8 cellular contexts compared by ENCODE assay signal in genomic region chr2:8234253-8234652, GRCh38.
DNase-seq lines count a peak whose midpoint lies in the region; ATAC-seq and TF ChIP-seq lines count a peak whose summit lies in the region.

No MANE protein-coding gene starts in this region.

- no peak overlapping the region for H2AFZ ChIP-seq in SU-DHL-6 (ENCODE audit: low read depth, low read length, severe bottlenecking)
- H2AFZ ChIP-seq in GM23338: no peak overlapping the region

- H3K9me2 ChIP-seq in SU-DHL-6 (replicated peaks; ENCODE audit: insufficient read depth, low read length) (no peaks in the 10 kb centered on the region), GM23338 (ENCODE audit: insufficient read depth) (peaks cover 13% of the 10 kb centered on the region; the same call in 1 of the 2 replicates)

- H3K9ac ChIP-seq in SU-DHL-6 (ENCODE audit: low read length): peak overlapping the region; percentile 17

- no peaks in the 10 kb centered on the region for H3K27me3 ChIP-seq in SU-DHL-6 (ENCODE audit: low read length)
- no peaks in the 10 kb centered on the region for H3K27me3 ChIP-seq in GM23338 (ENCODE audit: insufficient read depth)

- ATAC-seq in GM21367 (IDR thresholded peaks at IDR 0.05; ENCODE audit: unreplicated experiment): peak; percentile 13
- peak; percentile 27 for ATAC-seq in HG03196 (IDR thresholded peaks at IDR 0.05; ENCODE audit: unreplicated experiment)
- ATAC-seq in GM23338: no peak

- H4K20me1 ChIP-seq in SU-DHL-6 (ENCODE audit: low read depth, low read length) (no peaks in the 10 kb centered on the region), GM23338 (replicated peaks; ENCODE audit: insufficient read depth) (no peaks in the 10 kb centered on the region)

- no peaks in the 10 kb centered on the region for H3K9me3 Mint-ChIP-seq in GM23338

- no peak overlapping the region for H3K27ac Mint-ChIP-seq in GM23338

- DNase-seq in GM23338 (ENCODE audit: low spot score) (no peak), midbrain (lab: John Stamatoyannopoulos, UW) (no peak), HUDEP-2 (lab: John Stamatoyannopoulos, UW; ENCODE audit: unreplicated experiment in 76 of 76) (no peak)
- no peak for DNase-seq in stimulated activated CD4-positive, alpha-beta T cell treated with anti-CD3 and anti-CD28 coated beads, Interleukin-15, amount 100 ng/mL, for 24 hours

- H3K27me3 Mint-ChIP-seq in GM23338 (ENCODE audit: insufficient read depth, low read depth, poor library complexity): peaks cover 4% of the 10 kb centered on the region

- H3K79me2 ChIP-seq in SU-DHL-6 (ENCODE audit: insufficient read depth, low read length) (no peaks in the 10 kb centered on the region), GM23338 (replicated peaks; ENCODE audit: insufficient read depth) (no peaks in the 10 kb centered on the region)

- no peaks in the 10 kb centered on the region for H3K9me3 ChIP-seq in SU-DHL-6 (ENCODE audit: insufficient read depth, low read length)

- peaks cover 13% of the 10 kb centered on the region for H3K4me1 Mint-ChIP-seq in GM23338

- H3K4me2 ChIP-seq in SU-DHL-6 (ENCODE audit: low read depth, low read length, poor library complexity, severe bottlenecking) (peak overlapping the region; percentile 58), GM23338 (no peak overlapping the region)

- H3K4me3 Mint-ChIP-seq in GM23338: no peak overlapping the region

- no peak for TF ChIP-seq CTCF in SU-DHL-6 (IDR thresholded peaks at IDR 0.05; ENCODE audit: insufficient read depth, low read length, poor library complexity, severe bottlenecking)
- no peak for TF ChIP-seq CTCF in GM23338 (conservative IDR thresholded peaks at IDR 0.05; ENCODE audit: low read depth in 2 of 2)

- H3K27ac ChIP-seq in SU-DHL-6 (ENCODE audit: low read depth, low read length) (peak overlapping the region; percentile 91), GM23338 (ENCODE audit: low read depth) (no peak overlapping the region)

- H3K4me3 ChIP-seq in GM08714 (ENCODE audit: low read length) (peak overlapping the region; percentile 30; the same call in 1 of the 2 replicates), SU-DHL-6 (ENCODE audit: insufficient read depth, low read length, poor library complexity, severe bottlenecking) (peak overlapping the region; percentile 26), GM23338 (no peak overlapping the region)

- H3K36me3 ChIP-seq in SU-DHL-6 (ENCODE audit: low read length) (no peaks in the 10 kb centered on the region), GM23338 (ENCODE audit: insufficient read depth) (no peaks in the 10 kb centered on the region)

- H3F3A ChIP-seq in SU-DHL-6 (ENCODE audit: insufficient read depth) (peaks cover 33% of the 10 kb centered on the region), GM23338 (replicated peaks; ENCODE audit: low read depth) (no peaks in the 10 kb centered on the region)

- H3K36me3 Mint-ChIP-seq in GM23338 (ENCODE audit: low read depth): no peaks in the 10 kb centered on the region

- H3K4me1 ChIP-seq in GM23338 (ENCODE audit: insufficient read depth): peaks cover 3% of the 10 kb centered on the region; the same call in 1 of the 2 replicates

TF ChIP-seq in GM23338, 12 proteins besides CTCF, POLR2A, EP300 and RAD21 (continues in another document):
- TF ChIP-seq ZNF462 (CRISPR knock-in tag; IDR thresholded peaks at IDR 0.05) (no peak), EZH2 (IDR thresholded peaks at IDR 0.05; ENCODE audit: low read depth, unreplicated experiment) (no peak), POLR2AphosphoS5 (IDR thresholded peaks at IDR 0.05; ENCODE audit: low read depth) (no peak), REST (IDR thresholded peaks at IDR 0.05; ENCODE audit: unreplicated experiment) (no peak), CREB1 (CRISPR knock-in tag; IDR thresholded peaks at IDR 0.05; ENCODE audit: low read depth) (no peak), EZH2phosphoT487 (IDR thresholded peaks at IDR 0.05; ENCODE audit: unreplicated experiment) (no peak), ZNF331 (CRISPR knock-in tag; IDR thresholded peaks at IDR 0.05; ENCODE audit: low read depth) (no peak)
